Comparison of ENCODE assay signal across 8 cellular contexts in genomic region chr1:156020293-156021086, GRCh38. TPM values are rescaled to one million over a fixed set of nuclear protein-coding genes. Genes with fewer than 3 reads are reported as not detected.
DNase-seq lines count a peak whose midpoint lies in the region; ATAC-seq, FAIRE-seq and TF ChIP-seq lines count a peak whose summit lies in the region.

Gene SSR2 (minus strand): TSS chr1:156020951. CDS start chr1:156020167, 784 bp downstream.

- H3K9ac ChIP-seq in kidney (ENCODE audit: low read length in 2 of 2) = peak within 1 kb of the TSS; percentile 17 to 71

- H3K27me3 ChIP-seq in AG04450 (ENCODE audit: control insufficient read depth, insufficient read depth, low read length) = no peaks in the 10 kb centered on the region

- intact Hi-C loops in kidney (cut with DNase I) = no loop called here

- POLR2A ChIA-PET in AG04450 (lab: Yijun Ruan, JAX) = interaction anchor here (1.0 kb wide), 1 partner anchor 80 kb away, joined by 3 read pairs; no protein-coding TSS in a partner anchor

- peak; percentile 95 for ATAC-seq in GM18907 (IDR thresholded peaks at IDR 0.05; ENCODE audit: unreplicated experiment)
- peak; percentile 96 for ATAC-seq in HG03175 (IDR thresholded peaks at IDR 0.05; ENCODE audit: unreplicated experiment)

- TF ChIP-seq CTCF in AG04450 (IDR thresholded peaks at IDR 0.05; ENCODE audit: low read depth, low read length) (no peak), kidney (IDR thresholded peaks at IDR 0.05; ENCODE audit: borderline replicate concordance, extremely low read depth, insufficient read depth) (no peak)

- peaks cover 8 to 9% of the 10 kb centered on the region in 2 donors for H3K4me1 ChIP-seq in kidney (ENCODE audit: control insufficient read depth in 1 of 2, insufficient read depth in 1 of 2, low read depth in 1 of 2, low read length in 2 of 2)

- peak within 1 kb of the TSS; percentile 65 for H3K27ac ChIP-seq in AG04450 (ENCODE audit: low read depth, low read length)
- H3K27ac ChIP-seq in kidney (ENCODE audit: low read depth in 2 of 2, low read length in 2 of 2) = peak within 1 kb of the TSS; percentile 69 to 71

- FAIRE-seq in kidney (lab: Jason Lieb, UNC) = no peak

- CTCF ChIA-PET in AG04450 (lab: Charles Lee) = interaction anchor here (1.5 to 2.0 kb wide), 2 partner anchors 11 to 46 kb away, joined by 5 to 8 read pairs; no protein-coding TSS in a partner anchor

- H3K9me3 ChIP-seq in AG04450 (ENCODE audit: control insufficient read depth, insufficient read depth, low read length) (no peaks in the 10 kb centered on the region), kidney (ENCODE audit: control insufficient read depth in 1 of 2, low read length in 2 of 2) (no peaks in the 10 kb centered on the region)

- H3K4me3 ChIP-seq in AG04450 (ENCODE audit: low read depth, low read length) (peak within 1 kb of the TSS; percentile 91), kidney (ENCODE audit: low read length in 2 of 2) (peak within 1 kb of the TSS; percentile 87 to 90)

- H3K36me3 ChIP-seq in kidney (ENCODE audit: control insufficient read depth in 1 of 2, insufficient read depth in 2 of 2, low read length in 2 of 2) = peaks cover 0 to 3% of the 10 kb centered on the region in 2 donors

- peak; percentile 83 for DNase-seq in AG04450 (ENCODE audit: low read depth, low spot score)
- peak; percentile 100 for DNase-seq in NCI-H345 (lab: John Stamatoyannopoulos, UW)
- DNase-seq in activated CD4-positive, CD25-positive, alpha-beta regulatory T cell treated with anti-CD3 and anti-CD28 coated beads, Interleukin-2, amount 50 U/mL, for 16 hours (ENCODE audit: low read depth, low spot score) = peak; percentile 79
- peak; percentile 42 to 83 for DNase-seq in cerebellar nuclear complex (lab: John Stamatoyannopoulos, UW)
- peak; percentile 91 for DNase-seq in kidney
- DNase-seq in stimulated activated CD4-positive, alpha-beta T cell treated with anti-CD3 and anti-CD28 coated beads, Interleukin-15, amount 100 ng/mL, for 48 hours (ENCODE audit: low read depth in 2 of 2) = peak; percentile 74 to 82

RNA-seq across cellular contexts. Expression of gene SSR2, which starts in this region (rescaled TPM):
- polyA plus RNA-seq in AG04450 (2011; rRNA removed) (867 and 961 TPM in 2 replicates), kidney (ENCODE audit: insufficient read depth, low read depth, low replicate concordance) (300 TPM)
- 384 and 431 TPM in 2 replicates for polyA minus RNA-seq in AG04450 (2011; rRNA and poly(A)+ RNA removed)
- total RNA-seq in kidney = 175 TPM

Comparison
In these comparisons a context has a peak if more than half of its experiments do, and no peak if none do; other contexts are left out.
1. Peak in every context shown above with its lines: DNase-seq, ATAC-seq, H3K4me3 ChIP-seq and H3K27ac ChIP-seq.